21 cellular contexts compared by ENCODE assay signal in genomic region chr10:94785211-94785610, GRCh38. TPM values are rescaled to one million over a fixed set of nuclear protein-coding genes. Genes with fewer than 3 reads are reported as not detected.
DNase-seq lines count a peak whose midpoint lies in the region; ATAC-seq, FAIRE-seq and TF ChIP-seq lines count a peak whose summit lies in the region.
"Had no signal": no experiment of that assay in that cellular context is flagged by ENCODE, and none has a peak within 500 bp of the region (broad histone marks: within the 10 kb centered on the region; RNA-seq: fewer than 3 reads in every experiment).

No MANE protein-coding gene starts in this region.

- FAIRE-seq in A204.1 (lab: Jason Lieb, UNC): peak; percentile 23

- H3K9me3 ChIP-seq in SJSA1 (replicated peaks) (no peaks in the 10 kb centered on the region), mucosa of descending colon (no peaks in the 10 kb centered on the region)

- DNase-seq in HS-5 (ENCODE audit: low read depth) (peak; percentile 45), SJSA1 (ENCODE audit: low read depth in 1 of 2, low spot score in 2 of 2) (peak in 1 of 2 experiments; percentile 53), kidney tubule cell (ENCODE audit: low spot score) (peak; percentile 4), glomerular visceral epithelial cell (ENCODE audit: extremely low spot score) (no peak), ACHN (no peak), mucosa of descending colon (no peak)
- no peak for DNase-seq in activated naive CD4-positive, alpha-beta T cell treated with Interleukin-2 at 50 U/mL for 16 hours
- DNase-seq: H9, HFFc6, IMR-90, NCI-H187, NCI-H446, NCI-H526, OCI-M1, SHP77, T-cell had no signal

- intact Hi-C loops in mucosa of descending colon (cut with DNase I, micrococcal nuclease): no loop called here

- in situ Hi-C loops in ACHN (cut with HindIII; ENCODE audit: low pct_ligation_motif_present, low pct_unique_long_range_greater_than_20kb, low sequenced_read_pairs): no loop called here

- peak overlapping the region; percentile 66 for H3K27ac ChIP-seq in SJSA1
- H3K27ac ChIP-seq: HL-60 had no signal

- TF ChIP-seq CTCF in mucosa of descending colon (IDR thresholded peaks at IDR 0.05): no peak

- ATAC-seq in mucosa of descending colon: no peak
- ATAC-seq: T-cell had no signal

- H3K4me1 ChIP-seq in SJSA1 (replicated peaks): peaks cover 16% of the 10 kb centered on the region
- H3K4me1 ChIP-seq in mucosa of descending colon (ENCODE audit: low read depth): no peaks in the 10 kb centered on the region

- H3K36me3 ChIP-seq in SJSA1 (no peaks in the 10 kb centered on the region), mucosa of descending colon (ENCODE audit: low read depth) (no peaks in the 10 kb centered on the region)

- no peaks in the 10 kb centered on the region for H3K27me3 ChIP-seq in SJSA1 (replicated peaks)

- no peak overlapping the region for H3K4me3 ChIP-seq in SJSA1
- H3K4me3 ChIP-seq in mucosa of descending colon: no peak overlapping the region

RNA-seq across cellular contexts. Expression of gene CYP2C19, which starts 22.7 kb away (rescaled TPM):
- total RNA-seq in SJSA1 (2014; rRNA removed; shearing (Covaris generic)): not detected in 2 replicates
- 1 to 10 TPM in 2 of 3 donors, under 1 TPM in 1; 0.65 to 2.0 (median 1.5) TPM for total RNA-seq in mucosa of descending colon
- total RNA-seq: A172, B cell, H9, HFFc6, IMR-90, MCF 10A, T-cell had no signal

Comparison
In these comparisons a context has a peak if more than half of its experiments do, and no peak if none do; other contexts are left out.
1. DNase-seq: peak in HS-5 (single experiment) and kidney tubule cell (single experiment); none in glomerular visceral epithelial cell (single experiment), ACHN (single experiment), activated naive CD4-positive, alpha-beta T cell treated with Interleukin-2 at 50 U/mL for 16 hours (single experiment) and mucosa of descending colon (0 of 3).